ENCODE assay signal across 9 cellular contexts in genomic region chr1:89723863-89724262, GRCh38.
DNase-seq lines count a peak whose midpoint lies in the region; ATAC-seq and TF ChIP-seq lines count a peak whose summit lies in the region.
"Had no signal": no experiment of that assay in that cellular context is flagged by ENCODE, and none has a peak within 500 bp of the region (broad histone marks: within the 10 kb centered on the region; RNA-seq: fewer than 3 reads in every experiment).

No MANE protein-coding gene starts in this region.

- H3K27ac Mint-ChIP-seq in activated CD4-positive, alpha-beta T cell treated with anti-CD3 and anti-CD28 coated beads, Interleukin-2, amount 10 ng/mL, durations not matched to agents 24 days and 14 days, result peak overlapping the region; percentile 100
- H3K27ac Mint-ChIP-seq in activated CD8-positive, alpha-beta T cell treated with anti-CD3 and anti-CD28 coated beads for 36 hours, result peak overlapping the region; percentile 98
- peak overlapping the region; percentile 98 for H3K27ac Mint-ChIP-seq in stimulated activated naive B cell treated with anti-CD40 and anti-IgM and Interleukin-4, amounts not matched to agents 10 μg/mL and 1 μg/mL and 100 μg/mL, for 72 hours

- peaks cover 81% of the 10 kb centered on the region for H3K4me1 ChIP-seq in left ventricle myocardium inferior

- no peak for ATAC-seq in activated CD8-positive, alpha-beta T cell treated with anti-CD3 and anti-CD28 coated beads for 36 hours
- ATAC-seq in stimulated activated naive B cell treated with anti-CD40 and anti-IgM and Interleukin-4, amounts not matched to agents 10 μg/mL and 1 μg/mL and 100 μg/mL, for 72 hours (replicated peaks), result no peak
- no peak for ATAC-seq in HG02973 (IDR thresholded peaks at IDR 0.05; ENCODE audit: unreplicated experiment)
- ATAC-seq in HG03045 (IDR thresholded peaks at IDR 0.05; ENCODE audit: unreplicated experiment), result no peak

- intact Hi-C loops in activated CD4-positive, alpha-beta T cell treated with anti-CD3 and anti-CD28 coated beads, Interleukin-2, amount 10 ng/mL, durations not matched to agents 24 days and 14 days (cut with micrococcal nuclease), result loop anchor here (1.0 to 5.0 kb wide), 3 partner anchors 15 to 527 kb away; partner anchors contain the start of gene GBP4
- intact Hi-C loops in activated CD8-positive, alpha-beta T cell treated with anti-CD3 and anti-CD28 coated beads for 36 hours (cut with micrococcal nuclease), result loop anchor here (5.0 kb wide), 1 partner anchor 117 kb away; no protein-coding TSS in a partner anchor
- intact Hi-C loops in left ventricle myocardium inferior (cut with micrococcal nuclease), result no loop called here

- peaks cover 20% of the 10 kb centered on the region for H3K9me3 Mint-ChIP-seq in activated CD4-positive, alpha-beta T cell treated with anti-CD3 and anti-CD28 coated beads, Interleukin-2, amount 10 ng/mL, durations not matched to agents 24 days and 14 days
- peaks cover 17% of the 10 kb centered on the region for H3K9me3 Mint-ChIP-seq in activated CD8-positive, alpha-beta T cell treated with anti-CD3 and anti-CD28 coated beads for 36 hours
- peaks cover 7 to 10% of the 10 kb centered on the region in 2 donors for H3K9me3 Mint-ChIP-seq in stimulated activated naive B cell treated with anti-CD40 and anti-IgM and Interleukin-4, amounts not matched to agents 10 μg/mL and 1 μg/mL and 100 μg/mL, for 72 hours

- TF ChIP-seq CTCF in activated CD8-positive, alpha-beta T cell treated with anti-CD3 and anti-CD28 coated beads for 36 hours (IDR thresholded peaks at IDR 0.05), result no peak
- TF ChIP-seq CTCF in left ventricle myocardium inferior (IDR thresholded peaks at IDR 0.05; ENCODE audit: borderline replicate concordance), result no peak

- DNase-seq in activated CD4-positive, alpha-beta T cell treated with anti-CD3 and anti-CD28 coated beads, Interleukin-2, amount 10 ng/mL, durations not matched to agents 24 days and 14 days, result no peak
- DNase-seq in activated CD4-positive, alpha-beta T cell treated with anti-CD3 and anti-CD28 coated beads for 4 hours, result no peak
- no peak for DNase-seq in activated CD8-positive, alpha-beta T cell treated with anti-CD3 and anti-CD28 coated beads for 36 hours
- DNase-seq in left ventricle myocardium inferior (peak; percentile 59), NCI-H1417 treated with DMSO at 0.1 percent for 48 hours (lab: John Stamatoyannopoulos, UW) (no peak)
- no peak for DNase-seq in stimulated activated naive B cell treated with anti-CD40 and anti-IgM and Interleukin-4, amounts not matched to agents 10 μg/mL and 1 μg/mL and 100 μg/mL, for 72 hours

- CTCF ChIA-PET in activated CD8-positive, alpha-beta T cell treated with anti-CD3 and anti-CD28 coated beads for 36 hours (lab: Charles Lee), result interaction anchor here (1.1 to 4.0 kb wide), 3 partner anchors 18 to 92 kb away, joined by 3 to 13 read pairs (median 12); partner anchors contain the start of gene LRRC8C

- H3K27ac ChIP-seq in left ventricle myocardium inferior (replicated peaks), result peak overlapping the region; percentile 79

- H3K36me3 Mint-ChIP-seq in activated CD4-positive, alpha-beta T cell treated with anti-CD3 and anti-CD28 coated beads, Interleukin-2, amount 10 ng/mL, durations not matched to agents 24 days and 14 days (ENCODE audit: low read depth), result peaks cover 52% of the 10 kb centered on the region
- H3K36me3 Mint-ChIP-seq in activated CD8-positive, alpha-beta T cell treated with anti-CD3 and anti-CD28 coated beads for 36 hours (ENCODE audit: low read depth), result peaks cover 60% of the 10 kb centered on the region
- peaks cover 7 to 33% of the 10 kb centered on the region in 2 donors for H3K36me3 Mint-ChIP-seq in stimulated activated naive B cell treated with anti-CD40 and anti-IgM and Interleukin-4, amounts not matched to agents 10 μg/mL and 1 μg/mL and 100 μg/mL, for 72 hours

- peak overlapping the region; percentile 50 for H3K4me3 Mint-ChIP-seq in activated CD4-positive, alpha-beta T cell treated with anti-CD3 and anti-CD28 coated beads, Interleukin-2, amount 10 ng/mL, durations not matched to agents 24 days and 14 days
- peak overlapping the region; percentile 33 for H3K4me3 Mint-ChIP-seq in activated CD8-positive, alpha-beta T cell treated with anti-CD3 and anti-CD28 coated beads for 36 hours
- no peak overlapping the region for H3K4me3 Mint-ChIP-seq in stimulated activated naive B cell treated with anti-CD40 and anti-IgM and Interleukin-4, amounts not matched to agents 10 μg/mL and 1 μg/mL and 100 μg/mL, for 72 hours

- no peaks in the 10 kb centered on the region for H3K27me3 Mint-ChIP-seq in activated CD4-positive, alpha-beta T cell treated with anti-CD3 and anti-CD28 coated beads, Interleukin-2, amount 10 ng/mL, durations not matched to agents 24 days and 14 days
- H3K27me3 Mint-ChIP-seq in activated CD8-positive, alpha-beta T cell treated with anti-CD3 and anti-CD28 coated beads for 36 hours, result no peaks in the 10 kb centered on the region
- no peaks in the 10 kb centered on the region for H3K27me3 Mint-ChIP-seq in stimulated activated naive B cell treated with anti-CD40 and anti-IgM and Interleukin-4, amounts not matched to agents 10 μg/mL and 1 μg/mL and 100 μg/mL, for 72 hours

- H3K36me3 ChIP-seq in left ventricle myocardium inferior, result no peaks in the 10 kb centered on the region
- H3K36me3 ChIP-seq: adrenal gland had no signal

- peaks cover 82% of the 10 kb centered on the region for H3K4me1 Mint-ChIP-seq in activated CD4-positive, alpha-beta T cell treated with anti-CD3 and anti-CD28 coated beads, Interleukin-2, amount 10 ng/mL, durations not matched to agents 24 days and 14 days
- peaks cover 92% of the 10 kb centered on the region for H3K4me1 Mint-ChIP-seq in activated CD8-positive, alpha-beta T cell treated with anti-CD3 and anti-CD28 coated beads for 36 hours (ENCODE audit: low read depth)
- peaks cover 52 to 64% of the 10 kb centered on the region in 2 donors for H3K4me1 Mint-ChIP-seq in stimulated activated naive B cell treated with anti-CD40 and anti-IgM and Interleukin-4, amounts not matched to agents 10 μg/mL and 1 μg/mL and 100 μg/mL, for 72 hours

- POLR2A ChIA-PET in activated CD8-positive, alpha-beta T cell treated with anti-CD3 and anti-CD28 coated beads for 36 hours (lab: Charles Lee), result interaction anchor here (1.0 to 2.0 kb wide), 7 partner anchors 9 to 176 kb away, joined by 3 to 13 read pairs (median 5); no protein-coding TSS in a partner anchor

- no peak overlapping the region for H3K4me3 ChIP-seq in left ventricle myocardium inferior
- H3K4me3 ChIP-seq: adrenal gland had no signal

- no peaks in the 10 kb centered on the region for H3K27me3 ChIP-seq in left ventricle myocardium inferior (ENCODE audit: low read depth)
- H3K27me3 ChIP-seq: adrenal gland had no signal

- no peaks in the 10 kb centered on the region for H3K9me3 ChIP-seq in left ventricle myocardium inferior (replicated peaks)
- H3K9me3 ChIP-seq: adrenal gland had no signal

Comparison
In these comparisons a context has a peak if more than half of its experiments do, and no peak if none do; other contexts are left out.
1. H3K4me3 Mint-ChIP-seq: peak in activated CD4-positive, alpha-beta T cell treated with anti-CD3 and anti-CD28 coated beads, Interleukin-2, amount 10 ng/mL, durations not matched to agents 24 days and 14 days (single experiment) and activated CD8-positive, alpha-beta T cell treated with anti-CD3 and anti-CD28 coated beads for 36 hours (single experiment); none in stimulated activated naive B cell treated with anti-CD40 and anti-IgM and Interleukin-4, amounts not matched to agents 10 μg/mL and 1 μg/mL and 100 μg/mL, for 72 hours (0 of 2).
2. Peak in every context shown above with its lines, with median percentiles within 50 percentile points of each other: H3K27ac Mint-ChIP-seq.